8 cellular contexts compared by ENCODE assay signal in the genomic region with DNA sequence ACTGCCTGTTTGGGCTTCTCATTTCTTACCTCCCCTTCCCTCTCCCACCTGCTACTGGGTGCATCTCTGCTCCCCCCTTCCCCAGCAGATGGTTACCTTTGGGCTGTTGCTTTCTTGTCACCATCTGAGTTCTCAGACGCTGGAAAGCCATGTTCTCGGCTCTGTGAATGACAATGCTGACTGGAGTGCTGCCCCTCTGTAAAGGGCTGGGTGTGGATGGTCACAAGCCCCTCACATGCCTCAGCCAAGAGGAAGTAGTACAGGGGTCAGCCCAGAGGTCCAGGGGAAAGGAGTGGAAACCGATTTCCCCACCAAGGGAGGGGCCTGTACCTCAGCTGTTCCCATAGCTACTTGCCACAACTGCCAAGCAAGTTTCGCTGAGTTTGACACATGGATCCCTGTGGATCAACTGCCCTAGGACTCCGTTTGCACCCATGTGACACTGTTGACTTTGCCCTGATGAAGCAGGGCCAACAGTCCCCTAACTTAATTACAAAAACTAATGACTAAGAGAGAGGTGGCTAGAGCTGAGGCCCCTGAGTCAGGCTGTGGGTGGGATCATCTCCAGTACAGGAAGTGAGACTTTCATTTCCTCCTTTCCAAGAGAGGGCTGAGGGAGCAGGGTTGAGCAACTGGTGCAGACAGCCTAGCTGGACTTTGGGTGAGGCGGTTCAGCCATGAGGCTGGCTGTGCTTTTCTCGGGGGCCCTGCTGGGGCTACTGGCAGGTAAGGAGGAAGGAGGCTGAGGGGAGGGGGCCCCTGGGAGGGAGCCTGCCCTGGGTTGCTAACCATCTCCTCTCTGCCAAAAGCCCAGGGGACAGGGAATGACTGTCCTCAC. TPM values are rescaled to one million over a fixed set of nuclear protein-coding genes. Genes with fewer than 3 reads are reported as not detected.
DNase-seq lines count a peak whose midpoint lies in the region; ATAC-seq and TF ChIP-seq lines count a peak whose summit lies in the region.

A gene with protein sequence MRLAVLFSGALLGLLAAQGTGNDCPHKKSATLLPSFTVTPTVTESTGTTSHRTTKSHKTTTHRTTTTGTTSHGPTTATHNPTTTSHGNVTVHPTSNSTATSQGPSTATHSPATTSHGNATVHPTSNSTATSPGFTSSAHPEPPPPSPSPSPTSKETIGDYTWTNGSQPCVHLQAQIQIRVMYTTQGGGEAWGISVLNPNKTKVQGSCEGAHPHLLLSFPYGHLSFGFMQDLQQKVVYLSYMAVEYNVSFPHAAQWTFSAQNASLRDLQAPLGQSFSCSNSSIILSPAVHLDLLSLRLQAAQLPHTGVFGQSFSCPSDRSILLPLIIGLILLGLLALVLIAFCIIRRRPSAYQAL (plus strand): TSS at position 638 of the 838 bp plus-strand sequence. CDS start 40 bp downstream, at position 678.

- TF ChIP-seq POLR2A in transverse colon (IDR thresholded peaks at IDR 0.05), result peak; percentile 85

- CTCF ChIA-PET in PC-9 (lab: Charles Lee), result interaction anchor here (0.5 to 1.5 kb wide), 4 partner anchors 10 to 298 kb away, joined by 3 to 7 read pairs (median 4); a partner anchor contains a TSS

- POLR2A ChIA-PET in PC-9 (lab: Charles Lee; ENCODE audit: unreplicated experiment), result interaction anchor here (0.6 to 1.2 kb wide), 6 partner anchors 10 to 199 kb away, joined by 3 to 8 read pairs (median 4); a partner anchor contains a TSS

- peak; percentile 37 for ATAC-seq in HG02610 (IDR thresholded peaks at IDR 0.05; ENCODE audit: unreplicated experiment)
- ATAC-seq in activated T-cell treated with anti-CD3 and anti-CD28 coated beads, Interleukin-2, amount 50 U/mL, for 72 hours (replicated peaks in 1 of 2), result peak; percentile 59 to 70
- ATAC-seq in omental fat pad (ENCODE audit: low FRiP score), result peak; percentile 75

- H3K9me3 Mint-ChIP-seq in activated T-cell treated with anti-CD3 and anti-CD28 coated beads, Interleukin-2, amount 50 U/mL, for 72 hours, result no peaks in the 10 kb centered on the region

- H2AFZ ChIP-seq in PC-9, result no peak within 1 kb of the TSS

- peaks cover 48% of the 10 kb centered on the region for H4K20me1 ChIP-seq in PC-9 (ENCODE audit: insufficient read depth)

- TF ChIP-seq EP300 in transverse colon (IDR thresholded peaks at IDR 0.05; ENCODE audit: low read depth), result no peak

- peaks cover 87% of the 10 kb centered on the region for H3K4me1 Mint-ChIP-seq in activated T-cell treated with anti-CD3 and anti-CD28 coated beads, Interleukin-2, amount 50 U/mL, for 72 hours (ENCODE audit: low read depth)

- in situ Hi-C loops in G401 (cut with HindIII; ENCODE audit: low sequenced_read_pairs) (no loop called here), transverse colon (cut with MboI; ENCODE audit: low pct_ligation_motif_present in 1 of 4, low pct_unique_long_range_greater_than_20kb in 1 of 4, low sequenced_read_pairs in 3 of 4) (no loop called here)

- BruUV-seq in PC-9 (replicated peaks; lab: Mats Ljungman, UMichigan), result no TSS peak

- H3F3A ChIP-seq in PC-9 (ENCODE audit: insufficient read depth, low read depth), result peaks cover 57% of the 10 kb centered on the region

- no peaks in the 10 kb centered on the region for H3K9me2 ChIP-seq in PC-9 (ENCODE audit: insufficient read depth)

- H3K36me3 ChIP-seq in PC-9 (ENCODE audit: low read depth) (peaks cover 31% of the 10 kb centered on the region), transverse colon (peaks cover 0 to 46% (median 24%) of the 10 kb centered on the region in 4 donors)

- intact Hi-C loops in PC-9 (cut with micrococcal nuclease; ENCODE audit: unreplicated experiment), result no loop called here
- intact Hi-C loops in transverse colon (cut with DNase I; ENCODE audit: low total_unique reads), result no loop called here

- DNase-seq in G401 (ENCODE audit: low spot score), result peak; percentile 72
- peak; percentile 84 to 95 for DNase-seq in PC-9
- DNase-seq in activated T-cell treated with anti-CD3 and anti-CD28 coated beads, Interleukin-2, amount 50 U/mL, for 72 hours, result peak; percentile 74 to 83
- peak; percentile 94 for DNase-seq in fibroblast of villous mesenchyme (ENCODE audit: low read depth)
- DNase-seq in omental fat pad (ENCODE audit: low spot score), result peak; percentile 67
- peak; percentile 85 for DNase-seq in transverse colon
- DNase-seq in iPS-NIHi11 (ENCODE audit: low spot score), result no peak

- peaks cover 29 to 37% of the 10 kb centered on the region in 2 donors for H3K36me3 Mint-ChIP-seq in activated T-cell treated with anti-CD3 and anti-CD28 coated beads, Interleukin-2, amount 50 U/mL, for 72 hours (ENCODE audit: insufficient read depth in 2 of 2)

- H3K27ac ChIP-seq in PC-9, result peak within 1 kb of the TSS; percentile 88
- peak within 1 kb of the TSS; percentile 89 to 91 (median 90) for H3K27ac ChIP-seq in transverse colon

- peak within 1 kb of the TSS; percentile 52 to 83 for H3K4me3 Mint-ChIP-seq in activated T-cell treated with anti-CD3 and anti-CD28 coated beads, Interleukin-2, amount 50 U/mL, for 72 hours

- TF ChIP-seq CTCF in PC-9 (conservative IDR thresholded peaks at IDR 0.05) (no peak), fibroblast of villous mesenchyme (IDR thresholded peaks at IDR 0.05; ENCODE audit: insufficient read depth, low read depth, low read length) (no peak), omental fat pad (IDR thresholded peaks at IDR 0.05) (no peak), transverse colon (IDR thresholded peaks at IDR 0.05) (no peak)

- H3K9me3 ChIP-seq in PC-9 (ENCODE audit: insufficient read depth, low read depth) (no peaks in the 10 kb centered on the region), transverse colon (no peaks in the 10 kb centered on the region)

- WGBS in transverse colon (ENCODE audit: low coverage in 1 of 2), 2 donors, result 0 to 16% methylated on average over 1 to 7 of the region's 7 CpGs

- peaks cover 43% of the 10 kb centered on the region for H3K79me2 ChIP-seq in PC-9 (ENCODE audit: low read depth)

- H3K27ac Mint-ChIP-seq in activated T-cell treated with anti-CD3 and anti-CD28 coated beads, Interleukin-2, amount 50 U/mL, for 72 hours, result peak within 1 kb of the TSS; percentile 68

- H3K27me3 ChIP-seq in PC-9 (ENCODE audit: insufficient read depth, low read depth), result no peaks in the 10 kb centered on the region
- no peaks in the 10 kb centered on the region for H3K27me3 ChIP-seq in transverse colon

- H3K4me2 ChIP-seq in PC-9, result peak within 1 kb of the TSS; percentile 72

- H3K4me1 ChIP-seq in PC-9 (replicated peaks; ENCODE audit: insufficient read depth) (peaks cover 60% of the 10 kb centered on the region), transverse colon (peaks cover 41 to 74% (median 54%) of the 10 kb centered on the region in 4 donors)

- H3K4me3 ChIP-seq in PC-9 (peak within 1 kb of the TSS; percentile 38; the same call in 1 of the 2 replicates), fibroblast of villous mesenchyme (ENCODE audit: low read depth, low read length) (peak within 1 kb of the TSS; percentile 15), transverse colon (peak within 1 kb of the TSS in 2 of 4 donors; percentile 1 to 38)

- H3K27me3 Mint-ChIP-seq in activated T-cell treated with anti-CD3 and anti-CD28 coated beads, Interleukin-2, amount 50 U/mL, for 72 hours (ENCODE audit: low read depth), result no peaks in the 10 kb centered on the region

RNA-seq across cellular contexts. Expression of the gene that starts here (rescaled TPM):
- total RNA-seq in G401 (2014; rRNA removed; shearing (Covaris generic)), result 119 and 129 TPM in 2 replicates
- 27.0 and 37.0 TPM in 2 replicates for total RNA-seq in PC-9 (2021)
- total RNA-seq in activated T-cell treated with anti-CD3 and anti-CD28 coated beads, Interleukin-2, amount 50 U/mL, for 72 hours, result 10 to 100 TPM; 10.3 to 28.1 TPM
- 9.1 and 9.7 TPM in 2 replicates for total RNA-seq in fibroblast of villous mesenchyme
- 100 to 1,000 TPM in 3 of 4 donors, 10 to 100 TPM in 1; 99.1 to 321 (median 191) TPM for total RNA-seq in omental fat pad
- total RNA-seq in transverse colon, result 100 to 1,000 TPM in 1 of 4 donors, 10 to 100 TPM in 2, 1 to 10 TPM in 1; 3.8 to 102 (median 35.1) TPM
